In the genomic region with DNA sequence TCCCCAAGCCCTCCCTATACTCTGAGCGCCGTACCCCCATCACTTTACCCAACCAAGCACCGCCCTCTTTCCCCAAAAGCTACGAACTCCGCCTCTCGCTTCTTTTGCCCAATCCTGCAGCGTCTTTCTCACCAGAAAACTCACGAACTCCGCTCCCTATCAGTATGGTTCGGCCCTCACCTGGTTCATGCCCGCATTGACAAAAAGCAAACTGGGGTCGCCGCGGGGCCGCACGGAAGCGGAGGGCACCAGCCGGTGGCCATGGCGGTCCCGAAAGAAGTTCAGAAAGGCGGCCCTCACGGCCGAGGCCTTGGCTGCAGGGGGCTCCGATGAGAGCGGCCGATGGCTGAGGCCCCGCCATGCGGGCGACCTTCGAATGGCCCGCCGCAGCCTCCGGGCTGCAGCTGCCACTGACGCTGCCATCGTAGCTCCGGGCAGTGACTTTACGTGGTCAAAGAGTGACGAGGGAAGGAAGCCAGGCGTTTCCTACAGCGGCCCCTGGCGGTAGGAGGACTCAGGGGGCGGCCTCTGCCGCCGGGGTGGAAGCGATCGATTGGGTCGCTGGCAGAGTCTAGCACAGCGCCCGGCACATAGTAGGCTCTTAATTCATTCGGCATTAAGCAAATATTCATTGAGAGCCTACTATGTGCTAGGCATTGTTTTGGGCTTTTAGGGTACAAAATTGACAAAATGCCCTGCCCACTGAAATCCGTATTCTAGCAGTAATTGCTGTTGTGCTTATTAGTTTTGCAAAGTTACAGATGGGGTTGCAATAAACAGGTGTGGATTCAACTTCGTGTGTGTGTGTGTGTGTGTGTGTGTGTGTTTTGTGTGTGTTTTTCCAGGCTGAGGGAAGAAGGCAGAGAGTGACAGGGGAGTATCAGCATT, we compare ENCODE assay signal across 8 cellular contexts. TPM values are rescaled to one million over a fixed set of nuclear protein-coding genes. Genes with fewer than 3 reads are reported as not detected.
DNase-seq lines count a peak whose midpoint lies in the region; ATAC-seq, FAIRE-seq and TF ChIP-seq lines count a peak whose summit lies in the region.

Gene AARS2, minus strand, starts transcription at position 447 of the 888 bp plus-strand sequence. Its CDS starts 24 bp downstream, at position 423.

- TF ChIP-seq POLR2A in HepG2 (IDR thresholded peaks at IDR 0.05; ENCODE audit: insufficient read depth in 1 of 2, low read depth in 2 of 2, low read length in 2 of 2), result peak; percentile 94 to 99

- TF ChIP-seq EP300 in HepG2 (IDR thresholded peaks at IDR 0.05; ENCODE audit: low read depth in 2 of 2, low read length in 2 of 2) (peak; percentile 51 to 71; a peak in 2 of 4 replicates), HepG2 (CRISPR knock-in tag; IDR thresholded peaks at IDR 0.05; ENCODE audit: borderline replicate concordance) (peak; percentile 58; the same call in 1 of the 2 replicates)

- 3% methylated on average over 38 of the region's 52 CpGs for WGBS in HepG2 (ENCODE audit: low lambda C conversion rate)

- no peaks in the 10 kb centered on the region for H3K9me3 ChIP-seq in HepG2 (ENCODE audit: low read length)

- peak within 1 kb of the TSS; percentile 73 for H2AFZ ChIP-seq in HepG2 (ENCODE audit: low read length)

- no peaks in the 10 kb centered on the region for H4K20me1 ChIP-seq in HepG2 (ENCODE audit: insufficient read depth, low read length)

- TF ChIP-seq CTCF in HepG2 (CRISPR knock-in tag; IDR thresholded peaks at IDR 0.05), result peak; percentile 99

- peak within 1 kb of the TSS; percentile 93 for H3K4me2 ChIP-seq in HepG2 (ENCODE audit: low read depth, low read length)

- H3K27me3 ChIP-seq in HepG2 (ENCODE audit: control insufficient read depth in 1 of 2, insufficient read depth in 2 of 2, low read length in 2 of 2), result peaks cover 0 to 17% of the 10 kb centered on the region in 2 experiments; a peak in 2 of 5 replicates

- POLR2A ChIA-PET in HepG2 (lab: Yijun Ruan, JAX), result interaction anchor here (0.9 to 1.4 kb wide), 9 partner anchors 8 to 92 kb away, joined by 3 to 10 read pairs (median 4); partner anchors contain the start of genes CDC5L, HSP90AB1 and TMEM151B

- FAIRE-seq in HepG2 (lab: Jason Lieb, UNC), result peak; percentile 87

- TF ChIP-seq RAD21 in HepG2 (CRISPR knock-in tag; IDR thresholded peaks at IDR 0.05), result peak; percentile 69

- H3K36me3 ChIP-seq in HepG2 (replicated peaks in 1 of 2; ENCODE audit: control insufficient read depth in 1 of 2, insufficient read depth in 2 of 2, low read length in 2 of 2), result peaks cover 20 to 34% of the 10 kb centered on the region in 2 experiments

- peaks cover 15% of the 10 kb centered on the region for H3K79me2 ChIP-seq in HepG2 (ENCODE audit: insufficient read depth, low read length)

- ATAC-seq in GM19324 (IDR thresholded peaks at IDR 0.05; ENCODE audit: low FRiP score, unreplicated experiment) (peak; percentile 81), HG03469 (IDR thresholded peaks at IDR 0.05; ENCODE audit: unreplicated experiment) (peak; percentile 85), HepG2 (peak; percentile 96)

- no TSS peak for BruUV-seq in HepG2 (replicated peaks; lab: Mats Ljungman, UMichigan)

- peak within 1 kb of the TSS; percentile 58 for H3K27ac ChIP-seq in HepG2 (ENCODE audit: extremely low read length, insufficient read depth, low read length)

- intact Hi-C loops in HepG2 (cut with micrococcal nuclease; ENCODE audit: unreplicated experiment), result loop anchor here (1.0 kb wide), 1 partner anchor 16 kb away; no protein-coding TSS in a partner anchor

- CTCF ChIA-PET in HepG2 (lab: Yijun Ruan, JAX; ENCODE audit: low intra/inter-chr PET ratio, low total read pairs), result interaction anchor here (1.0 kb wide), 1 partner anchor 25 kb away, joined by 3 read pairs; no protein-coding TSS in a partner anchor

- in situ Hi-C loops in HepG2 (cut with HindIII; ENCODE audit: extremely low pct_ligation_motif_present, low pct_unique_long_range_greater_than_20kb), result loop anchor here (5.0 kb wide), 1 partner anchor 46 kb away; the partner anchor contains the start of gene NFKBIE

- DNase-seq in CD1c-positive myeloid dendritic cell (ENCODE audit: extremely low spot score), result peak; percentile 93
- peak; percentile 72 for DNase-seq in NCI-H526 treated with DMSO at 0.1 percent for 48 hours (lab: John Stamatoyannopoulos, UW)
- DNase-seq in activated CD4-positive, alpha-beta T cell treated with anti-CD3 and anti-CD28 coated beads, Interleukin-2, amount 50 U/mL, for 1 hour, result peak; percentile 94
- DNase-seq in dermis blood vessel endothelial cell, result peak; percentile 92
- peak; percentile 87 for DNase-seq in HepG2 (ENCODE audit: low spot score)
- peak; percentile 95 to 98 for DNase-seq in stimulated activated CD4-positive, alpha-beta T cell treated with anti-CD3 and anti-CD28 coated beads, Interleukin-2, amount 100 ng/mL, for 48 hours

- peaks cover 22% of the 10 kb centered on the region for H3K4me1 ChIP-seq in HepG2 (ENCODE audit: insufficient read depth, low read length)

- H3K9ac ChIP-seq in HepG2 (ENCODE audit: insufficient read depth, low read depth, low read length), result peak within 1 kb of the TSS; percentile 88

- H3K4me3 ChIP-seq in HepG2 (replicated peaks in 1 of 3; ENCODE audit: insufficient read depth in 1 of 3, low read depth in 2 of 3, low read length in 3 of 3), result peak within 1 kb of the TSS; percentile 92 to 97 (median 96)

TF ChIP-seq in HepG2, 621 proteins besides CTCF, POLR2A, EP300 and RAD21 (continues in another document):
- TF ChIP-seq NFIB (CRISPR knock-in tag; IDR thresholded peaks at IDR 0.05; ENCODE audit: borderline replicate concordance), result no peak
- TF ChIP-seq ZBTB20 (CRISPR knock-in tag; IDR thresholded peaks at IDR 0.05; ENCODE audit: borderline replicate concordance, low read depth), result peak; percentile 93
- peak; percentile 64 for TF ChIP-seq NFYB (CRISPR knock-in tag; IDR thresholded peaks at IDR 0.05)
- peak; percentile 96 for TF ChIP-seq ZFP36L1 (CRISPR knock-in tag; IDR thresholded peaks at IDR 0.05)
- peak; percentile 13; the same call in 1 of the 2 replicates for TF ChIP-seq STAG1 (CRISPR knock-in tag; IDR thresholded peaks at IDR 0.05)
- peak; percentile 67 for TF ChIP-seq JUND (CRISPR knock-in tag; IDR thresholded peaks at IDR 0.05)
- peak; percentile 87 for TF ChIP-seq BCL6 (CRISPR knock-in tag; IDR thresholded peaks at IDR 0.05)
- TF ChIP-seq PCBP1 (IDR thresholded peaks at IDR 0.05; ENCODE audit: borderline replicate concordance, low read depth, low read length), result 0 out of 2 replicates have a peak, but pooled peaks have one; percentile 39
- TF ChIP-seq EHMT2 (IDR thresholded peaks at IDR 0.05; ENCODE audit: borderline replicate concordance, low read depth, low read length), result 0 out of 2 replicates have a peak, but pooled peaks have one; percentile 66
- peak; percentile 98 for TF ChIP-seq ZNF280D (CRISPR knock-in tag; IDR thresholded peaks at IDR 0.05)

RNA-seq across cellular contexts. Expression of gene AARS2, which starts in this region (rescaled TPM):
- total RNA-seq in dermis blood vessel endothelial cell (17.5 and 23.6 TPM in 2 replicates), HepG2 (2016; rRNA removed; fragmentation: Illumina TruSeq; extraction: Trizol) (13.7 and 24.1 TPM in 2 replicates)
- total RNA-seq in HepG2 (2016; cell fraction: cytosol; rRNA removed; fragmentation: Illumina TruSeq; extraction: Trizol; ENCODE audit: low read depth), result 6.5 and 8.6 TPM in 2 replicates
- 10.9 and 25.7 TPM in 2 replicates for total RNA-seq in HepG2 (2016; cell fraction: insoluble cytoplasmic fraction; rRNA removed; fragmentation: Illumina TruSeq; extraction: Trizol)
- 4.5 and 4.6 TPM in 2 replicates for total RNA-seq in HepG2 (2016; cell fraction: membrane; rRNA removed; fragmentation: Illumina TruSeq; extraction: Trizol)
- 23.2 and 25.2 TPM in 2 replicates for total RNA-seq in HepG2 (2016; cell fraction: nucleus; rRNA removed; fragmentation: Illumina TruSeq; extraction: Trizol)
- polyA plus RNA-seq in HepG2 (2011; rRNA removed), result 7.5 and 8.3 TPM in 2 replicates
- 4.3 and 6.6 TPM in 2 replicates for polyA plus RNA-seq in HepG2 (2011; cell fraction: cytosol; rRNA removed)
- 17.7 and 21.8 TPM in 2 replicates for polyA plus RNA-seq in HepG2 (2011; cell fraction: nucleus; rRNA removed)
- polyA plus RNA-seq in HepG2 (2012), result 4.8 and 6.1 TPM in 2 replicates
- polyA plus RNA-seq in HepG2 (2016; cell fraction: cytosol; fragmentation: Illumina TruSeq; extraction: Trizol; ENCODE audit: low read depth), result 0.89 and 0.94 TPM in 2 replicates
- polyA plus RNA-seq in HepG2 (2016; cell fraction: insoluble cytoplasmic fraction; fragmentation: Illumina TruSeq; extraction: Trizol; ENCODE audit: low read depth), result 7.2 and 9.1 TPM in 2 replicates
- 1.7 and 1.8 TPM in 2 replicates for polyA plus RNA-seq in HepG2 (2016; cell fraction: membrane; fragmentation: Illumina TruSeq; extraction: Trizol; ENCODE audit: low read depth)
- polyA plus RNA-seq in HepG2 (2016; cell fraction: nucleus; fragmentation: Illumina TruSeq; extraction: Trizol; ENCODE audit: insufficient read depth, low read depth), result 27.7 and 30.3 TPM in 2 replicates
- 19.5 and 27.4 TPM in 2 replicates for polyA minus RNA-seq in HepG2 (2011; rRNA and poly(A)+ RNA removed; ENCODE audit: low replicate concordance)
- polyA minus RNA-seq in HepG2 (2011; cell fraction: cytosol; rRNA and poly(A)+ RNA removed), result 5.3 and 5.6 TPM in 2 replicates
- polyA minus RNA-seq in HepG2 (2011; cell fraction: nucleus; rRNA and poly(A)+ RNA removed), result 24.0 and 26.8 TPM in 2 replicates

Comparison
In these comparisons a context has a peak if more than half of its experiments do, and no peak if none do; other contexts are left out.
1. Peak in every context shown above with its lines: DNase-seq, ATAC-seq, H3K4me3 ChIP-seq and H3K27ac ChIP-seq.